Comparison of ENCODE assay signal across 37 cellular contexts in genomic region chr7:155948845-155949244, GRCh38.
"Had no signal": no experiment of that assay in that cellular context is flagged by ENCODE, and none has a peak within 500 bp of the region (broad histone marks: within the 10 kb centered on the region; RNA-seq: fewer than 3 reads in every experiment).

No MANE protein-coding gene starts in this region.

- FAIRE-seq: endometrium, endothelial cell of umbilical vein, frontal cortex had no signal

- H3K36me3 Mint-ChIP-seq: activated CD8-positive, alpha-beta memory T cell treated with anti-CD3 and anti-CD28 coated beads, Interleukin-2, amount 10 ng/mL, durations not matched to agents 7 days and 5 days; activated naive CD4-positive, alpha-beta T cell treated with anti-CD3 and anti-CD28 coated beads, Interleukin-2, amount 10 ng/mL, durations not matched to agents 7 days and 5 days; activated naive CD8-positive, alpha-beta T cell treated with anti-CD3 and anti-CD28 coated beads, Interleukin-2, amount 10 ng/mL, durations not matched to agents 7 days and 5 days; brain had no signal

- H3K4me3 Mint-ChIP-seq: activated B cell treated with CpG ODN at 0.5 μM for 24 hours; activated CD8-positive, alpha-beta memory T cell treated with anti-CD3 and anti-CD28 coated beads, Interleukin-2, amount 10 ng/mL, durations not matched to agents 7 days and 5 days; activated CD8-positive, alpha-beta T cell treated with anti-CD3 and anti-CD28 coated beads for 36 hours; activated naive CD4-positive, alpha-beta T cell treated with anti-CD3 and anti-CD28 coated beads, Interleukin-2, amount 10 ng/mL, durations not matched to agents 7 days and 5 days; activated naive CD8-positive, alpha-beta T cell treated with anti-CD3 and anti-CD28 coated beads, Interleukin-2, amount 10 ng/mL, durations not matched to agents 7 days and 5 days; activated T-cell treated with anti-CD3 and anti-CD28 coated beads, Interleukin-2, amount 50 U/mL, for 24 hours; activated T-cell treated with anti-CD3 and anti-CD28 coated beads, Interleukin-2, amount 50 U/mL, for 72 hours; brain; dendritic cell treated with granulocyte-macrophage colony-stimulating factor and Interleukin-4, amounts not matched to agents 40 ng/mL and 50 ng/mL, for 4 days; effector memory CD8-positive, alpha-beta T cell; T-helper 17 cell; T-helper 2 cell treated with Interferon-gamma antibody and Interleukin-4, amounts not matched to agents 5 μg/mL and 100 μg/mL, for 36 hours had no signal

- H3K4me1 ChIP-seq: ascending aorta, breast epithelium had no signal

- H3K27me3 Mint-ChIP-seq: activated B cell treated with CpG ODN at 0.5 μM for 24 hours; activated CD8-positive, alpha-beta memory T cell treated with anti-CD3 and anti-CD28 coated beads, Interleukin-2, amount 10 ng/mL, durations not matched to agents 7 days and 5 days; dendritic cell treated with granulocyte-macrophage colony-stimulating factor and Interleukin-4, amounts not matched to agents 40 ng/mL and 50 ng/mL, for 4 days had no signal

- H3K27ac ChIP-seq: ascending aorta, breast epithelium, cardiac muscle cell, coronary artery, dorsolateral prefrontal cortex, epithelial cell of prostate, WERI-Rb-1 had no signal

- H3K9me3 Mint-ChIP-seq: activated B cell treated with CpG ODN at 0.5 μM for 24 hours; activated CD8-positive, alpha-beta T cell treated with anti-CD3 and anti-CD28 coated beads for 36 hours; activated naive CD4-positive, alpha-beta T cell treated with anti-CD3 and anti-CD28 coated beads, Interleukin-2, amount 50 U/mL, for 72 hours; activated T-cell treated with anti-CD3 and anti-CD28 coated beads, Interleukin-2, amount 50 U/mL, for 24 hours; activated T-cell treated with anti-CD3 and anti-CD28 coated beads, Interleukin-2, amount 50 U/mL, for 72 hours; T-helper 2 cell treated with Interferon-gamma antibody and Interleukin-4, amounts not matched to agents 5 μg/mL and 100 μg/mL, for 36 hours had no signal

- H3K27me3 ChIP-seq: ascending aorta, breast epithelium, cardiac muscle cell had no signal

- H3K4me3 ChIP-seq: ascending aorta, breast epithelium, cardiac muscle cell, coronary artery, dorsolateral prefrontal cortex had no signal

- ATAC-seq: activated CD4-positive, CD25-positive, alpha-beta regulatory T cell treated with anti-CD3 and anti-CD28 coated beads, Interleukin-2, amount 50 U/mL, for 24 hours; activated CD8-positive, alpha-beta memory T cell treated with anti-CD3 and anti-CD28 coated beads, Interleukin-2, amount 10 ng/mL, durations not matched to agents 7 days and 5 days; activated CD8-positive, alpha-beta T cell treated with anti-CD3 and anti-CD28 coated beads for 36 hours; activated naive CD4-positive, alpha-beta T cell treated with anti-CD3 and anti-CD28 coated beads, Interleukin-2, amount 50 U/mL, for 72 hours; activated T-cell treated with anti-CD3 and anti-CD28 coated beads, Interleukin-2, amount 50 U/mL, for 72 hours; effector memory CD8-positive, alpha-beta T cell; T-helper 17 cell had no signal

- DNase-seq: activated B cell treated with CpG ODN at 0.5 μM for 24 hours; activated CD4-positive, alpha-beta T cell treated with anti-CD3 and anti-CD28 coated beads for 48 hours; activated CD4-positive, alpha-beta T cell treated with anti-CD3 and anti-CD28 coated beads, Interleukin-2, amount 50 U/mL, for 1 hour; activated CD4-positive, alpha-beta T cell treated with anti-CD3 and anti-CD28 coated beads, Interleukin-2, amount 50 U/mL, for 48 hours; activated CD8-positive, alpha-beta memory T cell treated with anti-CD3 and anti-CD28 coated beads, Interleukin-2, amount 10 ng/mL, durations not matched to agents 7 days and 5 days; activated CD8-positive, alpha-beta memory T cell treated with anti-CD3 and anti-CD28 coated beads, Interleukin-2, amount 50 U/mL, for 48 hours; activated CD8-positive, alpha-beta T cell treated with anti-CD3 and anti-CD28 coated beads for 36 hours; activated gamma-delta T cell; activated naive CD4-positive, alpha-beta T cell; activated naive CD4-positive, alpha-beta T cell treated with anti-CD3 and anti-CD28 coated beads, Interleukin-2, amount 10 ng/mL, durations not matched to agents 7 days and 5 days; activated naive CD8-positive, alpha-beta T cell treated with anti-CD3 and anti-CD28 coated beads, Interleukin-2, amount 10 ng/mL, durations not matched to agents 7 days and 5 days; activated T-cell treated with anti-CD3 and anti-CD28 coated beads for 4 hours; activated T-cell treated with anti-CD3 and anti-CD28 coated beads, Interleukin-2, amount 50 U/mL, for 24 hours; activated T-cell treated with anti-CD3 and anti-CD28 coated beads, Interleukin-2, amount 50 U/mL, for 72 hours; central memory CD4-positive, alpha-beta T cell; cerebellar nuclear complex; effector CD4-positive, alpha-beta T cell; effector memory CD8-positive, alpha-beta T cell; foreskin fibroblast; T-helper 1 cell; T-helper 17 cell; T1000; WERI-Rb-1 had no signal

- H3K4me1 Mint-ChIP-seq: activated B cell treated with CpG ODN at 0.5 μM for 24 hours; activated CD8-positive, alpha-beta memory T cell treated with anti-CD3 and anti-CD28 coated beads, Interleukin-2, amount 10 ng/mL, durations not matched to agents 7 days and 5 days; brain had no signal

- H3K27ac Mint-ChIP-seq: activated B cell treated with CpG ODN at 0.5 μM for 24 hours; activated CD8-positive, alpha-beta memory T cell treated with anti-CD3 and anti-CD28 coated beads, Interleukin-2, amount 10 ng/mL, durations not matched to agents 7 days and 5 days; activated CD8-positive, alpha-beta T cell treated with anti-CD3 and anti-CD28 coated beads for 36 hours; activated naive CD4-positive, alpha-beta T cell treated with anti-CD3 and anti-CD28 coated beads, Interleukin-2, amount 10 ng/mL, durations not matched to agents 7 days and 5 days; activated naive CD4-positive, alpha-beta T cell treated with anti-CD3 and anti-CD28 coated beads, Interleukin-2, amount 50 U/mL, for 72 hours; activated naive CD8-positive, alpha-beta T cell treated with anti-CD3 and anti-CD28 coated beads, Interleukin-2, amount 10 ng/mL, durations not matched to agents 7 days and 5 days; activated T-cell treated with anti-CD3 and anti-CD28 coated beads, Interleukin-2, amount 50 U/mL, for 24 hours; activated T-cell treated with anti-CD3 and anti-CD28 coated beads, Interleukin-2, amount 50 U/mL, for 72 hours; brain; dendritic cell treated with granulocyte-macrophage colony-stimulating factor and Interleukin-4, amounts not matched to agents 40 ng/mL and 50 ng/mL, for 4 days; effector memory CD8-positive, alpha-beta T cell; T-helper 17 cell; T-helper 2 cell treated with Interferon-gamma antibody and Interleukin-4, amounts not matched to agents 5 μg/mL and 100 μg/mL, for 36 hours had no signal

- H3K36me3 ChIP-seq: ascending aorta, breast epithelium, cardiac muscle cell, WERI-Rb-1 had no signal

- H3K9me3 ChIP-seq: ascending aorta, breast epithelium had no signal
